In genomic region chr10:79260803-79261740, GRCh38 we compare ENCODE assay signal across 10 cellular contexts.
DNase-seq lines count a peak whose midpoint lies in the region; ATAC-seq and TF ChIP-seq lines count a peak whose summit lies in the region.
"Had no signal": no experiment of that assay in that cellular context is flagged by ENCODE, and none has a peak within 500 bp of the region (broad histone marks: within the 10 kb centered on the region; RNA-seq: fewer than 3 reads in every experiment).

No MANE protein-coding gene starts in this region.

- POLR2A ChIA-PET in CD8-positive, alpha-beta memory T cell (lab: Charles Lee): no interaction called here

- no peaks in the 10 kb centered on the region for H3K36me3 Mint-ChIP-seq in CD8-positive, alpha-beta memory T cell

- no peaks in the 10 kb centered on the region for H3K27me3 Mint-ChIP-seq in CD8-positive, alpha-beta memory T cell

- no peak for TF ChIP-seq CTCF in ascending aorta (IDR thresholded peaks at IDR 0.05)

- H3K27ac ChIP-seq in CD8-positive, alpha-beta memory T cell (ENCODE audit: low read depth, low read length): no peak overlapping the region
- H3K27ac ChIP-seq in esophagus (ENCODE audit: low read depth in 2 of 2, low read length in 1 of 2): peak overlapping the region; percentile 48 to 72
- peak overlapping the region; percentile 68 for H3K27ac ChIP-seq in muscle layer of colon (ENCODE audit: low read depth, low read length)
- H3K27ac ChIP-seq in ascending aorta: no peak overlapping the region

- no peak overlapping the region for H3K4me3 ChIP-seq in CD8-positive, alpha-beta memory T cell (ENCODE audit: low read length)
- H3K4me3 ChIP-seq in esophagus (ENCODE audit: low read depth in 1 of 2, low read length in 2 of 2) (no peak overlapping the region), muscle layer of colon (ENCODE audit: low read depth in 1 of 2, low read length in 2 of 2) (peak overlapping the region in 1 of 2 donors; percentile 38), MG63 (no peak overlapping the region), ascending aorta (no peak overlapping the region)

- H3K4me3 Mint-ChIP-seq in CD8-positive, alpha-beta memory T cell: no peak overlapping the region

- H3K9me3 Mint-ChIP-seq in CD8-positive, alpha-beta memory T cell: no peaks in the 10 kb centered on the region

- no peaks in the 10 kb centered on the region for H3K9me3 ChIP-seq in CD8-positive, alpha-beta memory T cell (ENCODE audit: low read length)
- H3K9me3 ChIP-seq in esophagus (ENCODE audit: control insufficient read depth in 2 of 2, insufficient read depth in 1 of 2, low read depth in 1 of 2, low read length in 1 of 2) (no peaks in the 10 kb centered on the region), muscle layer of colon (ENCODE audit: low read length) (no peaks in the 10 kb centered on the region), MG63 (no peaks in the 10 kb centered on the region), ascending aorta (no peaks in the 10 kb centered on the region)

- H3K36me3 ChIP-seq in CD8-positive, alpha-beta memory T cell (ENCODE audit: insufficient read depth, low read length): no peaks in the 10 kb centered on the region
- H3K36me3 ChIP-seq in esophagus (ENCODE audit: control insufficient read depth in 2 of 2, insufficient read depth in 2 of 2, low read length in 1 of 2) (peaks cover 0 to 17% of the 10 kb centered on the region in 2 donors), muscle layer of colon (ENCODE audit: insufficient read depth, low read length) (no peaks in the 10 kb centered on the region), MG63 (peaks cover 71% of the 10 kb centered on the region), ascending aorta (no peaks in the 10 kb centered on the region)

- no peak for DNase-seq in CD8-positive, alpha-beta memory T cell
- DNase-seq in NCI-H2081 treated with DMSO at 0.1 percent for 48 hours (lab: John Stamatoyannopoulos, UW): peak; percentile 24
- DNase-seq in MG63: no peak
- DNase-seq in GM19240 (ENCODE audit: insufficient read length, low spot score): no peak
- DNase-seq in ascending aorta (ENCODE audit: low spot score in 2 of 2): no peak
- DNase-seq: amniotic stem cell, GDM1 had no signal

- H3K9ac ChIP-seq in muscle layer of colon (ENCODE audit: low read length): peak overlapping the region; percentile 32

- H3K27me3 ChIP-seq in CD8-positive, alpha-beta memory T cell (ENCODE audit: insufficient read depth, low read length, poor library complexity, severe bottlenecking): no peaks in the 10 kb centered on the region
- H3K27me3 ChIP-seq in esophagus (ENCODE audit: control insufficient read depth in 1 of 2, insufficient read depth in 2 of 2, low read length in 2 of 2): no peaks in the 10 kb centered on the region
- no peaks in the 10 kb centered on the region for H3K27me3 ChIP-seq in muscle layer of colon (ENCODE audit: control insufficient read depth in 1 of 2, insufficient read depth in 2 of 2, low read length in 2 of 2)
- no peaks in the 10 kb centered on the region for H3K27me3 ChIP-seq in MG63
- no peaks in the 10 kb centered on the region for H3K27me3 ChIP-seq in ascending aorta

- no peak for ATAC-seq in HG03460 (IDR thresholded peaks at IDR 0.05; ENCODE audit: unreplicated experiment)

- H3K4me1 Mint-ChIP-seq in CD8-positive, alpha-beta memory T cell: peaks cover 26 to 61% (median 27%) of the 10 kb centered on the region in 3 donors

- 35 to 45% methylated on average over 24 of the region's 24 CpGs for WGBS in esophagus, 2 donors

- peaks cover 3% of the 10 kb centered on the region for H3K4me1 ChIP-seq in CD8-positive, alpha-beta memory T cell (ENCODE audit: insufficient read depth, low read length)
- peaks cover 23 to 53% of the 10 kb centered on the region in 2 donors for H3K4me1 ChIP-seq in esophagus (ENCODE audit: control insufficient read depth in 2 of 2, insufficient read depth in 2 of 2, low read length in 1 of 2)
- H3K4me1 ChIP-seq in muscle layer of colon (ENCODE audit: insufficient read depth, low read length): peaks cover 83% of the 10 kb centered on the region
- peaks cover 4 to 11% of the 10 kb centered on the region in 2 donors for H3K4me1 ChIP-seq in ascending aorta

- CTCF ChIA-PET in CD8-positive, alpha-beta memory T cell (lab: Charles Lee): no interaction called here

- intact Hi-C loops in ascending aorta (cut with DNase I): no loop called here

- peak overlapping the region in 5 of 8 donors; percentile 42 to 84 (median 58) for H3K27ac Mint-ChIP-seq in CD8-positive, alpha-beta memory T cell

Comparison
In these comparisons a context has a peak if more than half of its experiments do, and no peak if none do; other contexts are left out.
1. H3K27ac ChIP-seq: peak in esophagus (2 of 2) and muscle layer of colon (single experiment); none in CD8-positive, alpha-beta memory T cell (single experiment) and ascending aorta (0 of 2).